ENCODE assay signal across 1 cellular context in genomic region chr9:37784291-37784639, GRCh38.
TF ChIP-seq lines count a peak whose summit lies in the region.

No MANE protein-coding gene starts in this region.

TF ChIP-seq in GM23338, 12 proteins besides CTCF, POLR2A, EP300 and RAD21 (continued from another document):
- no peak for TF ChIP-seq ZNF462 (CRISPR knock-in tag; IDR thresholded peaks at IDR 0.05)
- no peak for TF ChIP-seq JUNB (IDR thresholded peaks at IDR 0.05; ENCODE audit: unreplicated experiment)
- no peak for TF ChIP-seq STAT1 (IDR thresholded peaks at IDR 0.05; ENCODE audit: unreplicated experiment)
